9 cellular contexts compared by ENCODE assay signal in the genomic region with DNA sequence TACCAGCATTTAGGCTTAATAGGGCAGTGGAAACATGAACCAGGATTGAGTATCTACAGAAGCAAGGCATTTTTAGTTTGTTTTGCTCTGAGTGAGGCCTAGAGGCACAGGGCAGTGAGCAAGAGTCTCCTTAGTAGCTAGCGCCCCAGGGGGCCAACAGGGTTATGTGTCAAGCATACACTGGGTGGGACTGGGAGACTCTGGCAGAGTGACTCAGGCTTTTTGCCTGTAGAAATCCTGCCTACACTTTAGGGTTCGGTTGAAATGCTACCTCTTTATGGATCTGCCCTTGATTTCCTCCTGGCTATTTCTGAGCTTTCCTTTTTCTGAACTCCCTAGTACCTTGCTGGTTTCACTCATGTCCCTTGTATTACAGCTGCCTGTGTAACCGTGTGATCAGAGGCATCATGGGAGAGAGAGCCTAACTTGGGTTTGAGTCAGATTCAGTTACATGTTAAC.
A peak's percentile ranks its signal among the peaks of the same experiment; 100 is the strongest.
DNase-seq lines count a peak whose midpoint lies in the region; ATAC-seq, FAIRE-seq and TF ChIP-seq lines count a peak whose summit lies in the region.
"Had no signal": no experiment of that assay in that cellular context is flagged by ENCODE, and none has a peak within 500 bp of the region (broad histone marks: within the 10 kb centered on the region; RNA-seq: fewer than 3 reads in every experiment).

No MANE protein-coding gene starts in this region.

- peak; percentile 77 for DNase-seq in NCI-H460 (ENCODE audit: extremely low read depth, low read depth)
- peak; percentile 33 to 60 (median 51) for DNase-seq in ovary
- no peak for DNase-seq in frontal cortex (ENCODE audit: low spot score in 2 of 2)
- DNase-seq in NCI-H1694 (lab: John Stamatoyannopoulos, UW), result no peak
- DNase-seq in activated CD4-positive, alpha-beta memory T cell treated with anti-CD3 and anti-CD28 coated beads, Interleukin-2, amount 10 ng/mL, durations not matched to agents 7 days and 5 days, result no peak

- CTCF ChIA-PET in activated CD4-positive, alpha-beta memory T cell treated with anti-CD3 and anti-CD28 coated beads, Interleukin-2, amount 10 ng/mL, durations not matched to agents 7 days and 5 days (lab: Charles Lee), result interaction anchor here (0.6 to 4.3 kb wide), 3 partner anchors 11 to 59 kb away, joined by 3 to 26 read pairs (median 3); no protein-coding TSS in a partner anchor

- ATAC-seq in esophagus mucosa, result peak; percentile 85
- ATAC-seq in GM21529 (IDR thresholded peaks at IDR 0.05; ENCODE audit: unreplicated experiment), result no peak

- H3K9me3 Mint-ChIP-seq in activated CD4-positive, alpha-beta memory T cell treated with anti-CD3 and anti-CD28 coated beads, Interleukin-2, amount 10 ng/mL, durations not matched to agents 7 days and 5 days, result no peaks in the 10 kb centered on the region

- H3K36me3 ChIP-seq in ovary, result no peaks in the 10 kb centered on the region

- intact Hi-C loops in ovary (cut with DNase I), result loop anchor here in 3 of 4 donors (10.0 kb wide), 3 partner anchors 628 to 818 kb away; no protein-coding TSS in a partner anchor

- TF ChIP-seq EP300 in ovary (IDR thresholded peaks at IDR 0.05), result no peak

- H3K27ac ChIP-seq in ovary, result no peak overlapping the region
- H3K27ac ChIP-seq: KMS-11 had no signal

- H3K27me3 ChIP-seq in ovary, result no peaks in the 10 kb centered on the region

- peaks cover 5% of the 10 kb centered on the region for H3K4me1 Mint-ChIP-seq in activated CD4-positive, alpha-beta memory T cell treated with anti-CD3 and anti-CD28 coated beads, Interleukin-2, amount 10 ng/mL, durations not matched to agents 7 days and 5 days

- no peaks in the 10 kb centered on the region for H3K4me1 ChIP-seq in ovary (ENCODE audit: insufficient read depth)

- H3K27me3 Mint-ChIP-seq in activated CD4-positive, alpha-beta memory T cell treated with anti-CD3 and anti-CD28 coated beads, Interleukin-2, amount 10 ng/mL, durations not matched to agents 7 days and 5 days, result no peaks in the 10 kb centered on the region

- TF ChIP-seq POLR2A in ovary (IDR thresholded peaks at IDR 0.05), result no peak

- POLR2A ChIA-PET in activated CD4-positive, alpha-beta memory T cell treated with anti-CD3 and anti-CD28 coated beads, Interleukin-2, amount 10 ng/mL, durations not matched to agents 7 days and 5 days (lab: Charles Lee), result no interaction called here

- 24 to 32% (median 25%) methylated on average over 3 of the region's 3 CpGs for WGBS in ovary, 3 donors

- H3K9me3 ChIP-seq in ovary, result no peaks in the 10 kb centered on the region

- no peak for FAIRE-seq in frontal cortex (lab: Jason Lieb, UNC)

- no peak overlapping the region for H3K27ac Mint-ChIP-seq in activated CD4-positive, alpha-beta memory T cell treated with anti-CD3 and anti-CD28 coated beads, Interleukin-2, amount 10 ng/mL, durations not matched to agents 7 days and 5 days

- H3K36me3 Mint-ChIP-seq in activated CD4-positive, alpha-beta memory T cell treated with anti-CD3 and anti-CD28 coated beads, Interleukin-2, amount 10 ng/mL, durations not matched to agents 7 days and 5 days (ENCODE audit: low read depth), result peaks cover 12% of the 10 kb centered on the region

- TF ChIP-seq CTCF in GM12874 (IDR thresholded peaks at IDR 0.05; ENCODE audit: insufficient read depth, low read depth, low read length) (0 out of 2 replicates have a peak, but pooled peaks have one; percentile 11), ovary (IDR thresholded peaks at IDR 0.05) (peak in 1 of 3 donors; percentile 8)

- no peak overlapping the region for H3K4me3 Mint-ChIP-seq in activated CD4-positive, alpha-beta memory T cell treated with anti-CD3 and anti-CD28 coated beads, Interleukin-2, amount 10 ng/mL, durations not matched to agents 7 days and 5 days

- no peak overlapping the region for H3K4me3 ChIP-seq in ovary

Comparison
In these comparisons a context has a peak if more than half of its experiments do, and no peak if none do; other contexts are left out.
1. DNase-seq: peak in NCI-H460 (single experiment) and ovary (5 of 5); none in frontal cortex (0 of 2), NCI-H1694 (single experiment) and activated CD4-positive, alpha-beta memory T cell treated with anti-CD3 and anti-CD28 coated beads, Interleukin-2, amount 10 ng/mL, durations not matched to agents 7 days and 5 days (single experiment).